Comparison of ENCODE assay signal across 26 cellular contexts in the genomic region with DNA sequence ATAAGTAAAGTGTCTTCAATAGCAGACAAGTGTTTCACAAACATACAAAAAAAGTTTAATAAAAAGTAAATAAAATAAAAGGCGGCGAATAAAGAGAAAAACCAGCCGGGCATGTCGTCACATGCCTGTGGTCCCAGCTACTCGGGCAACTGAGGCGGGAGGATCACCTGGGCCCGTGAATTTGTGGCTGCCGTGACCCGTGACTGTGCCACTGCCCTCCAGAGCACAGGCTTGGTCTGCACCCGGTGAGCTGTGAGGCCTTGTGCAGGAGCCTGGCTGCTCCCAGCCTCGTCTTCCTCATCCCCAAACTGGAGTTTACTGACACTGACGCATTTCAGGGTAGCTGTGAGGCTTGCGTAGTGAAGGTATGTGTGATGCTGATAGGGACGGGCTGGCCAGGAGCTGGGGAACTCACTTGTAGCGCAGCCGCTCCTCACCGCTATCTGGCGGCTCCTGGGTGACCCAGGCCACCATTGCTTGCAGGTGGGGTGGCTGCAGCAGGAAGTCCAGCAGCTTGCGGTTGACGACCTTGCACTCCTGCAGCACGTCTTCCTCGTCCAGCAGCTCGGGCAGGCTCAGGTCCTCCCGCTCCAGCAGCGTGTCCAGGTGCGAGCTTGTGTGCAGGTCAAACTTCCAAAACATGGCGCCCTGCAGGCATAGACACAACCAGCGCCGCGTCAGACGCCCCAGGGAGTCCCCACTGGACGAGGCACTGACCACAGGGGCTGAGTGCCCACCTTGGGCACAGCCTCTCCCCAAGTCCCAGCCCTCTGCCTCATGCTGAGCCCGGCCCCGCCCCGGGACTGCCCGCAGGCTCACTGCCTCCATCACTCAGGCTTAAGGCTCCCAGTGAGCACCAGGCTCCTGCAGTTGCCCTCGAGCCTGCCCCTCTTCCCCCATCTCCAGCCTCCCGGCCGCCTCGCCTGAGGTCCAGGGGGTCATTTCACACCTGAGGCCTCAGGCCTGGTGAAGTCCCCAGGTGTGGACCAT. TPM values are rescaled to one million over a fixed set of nuclear protein-coding genes. Genes with fewer than 3 reads are reported as not detected.
A peak's percentile ranks its signal among the peaks of the same experiment; 100 is the strongest.
DNase-seq lines count a peak whose midpoint lies in the region; ATAC-seq and TF ChIP-seq lines count a peak whose summit lies in the region.
"Had no signal": no experiment of that assay in that cellular context is flagged by ENCODE, and none has a peak within 500 bp of the region (broad histone marks: within the 10 kb centered on the region; RNA-seq: fewer than 3 reads in every experiment).

No MANE protein-coding gene starts in this region.

- H3K4me3 Mint-ChIP-seq in chondrocyte (ENCODE audit: unreplicated experiment) (no peak overlapping the region), glutamatergic neuron (ENCODE audit: unreplicated experiment) (no peak overlapping the region)
- no peak overlapping the region for H3K4me3 Mint-ChIP-seq in activated CD4-positive, alpha-beta T cell treated with anti-CD3 and anti-CD28 coated beads, Interleukin-2, amount 10 ng/mL, durations not matched to agents 24 days and 14 days
- H3K4me3 Mint-ChIP-seq: activated CD4-positive, alpha-beta T cell treated with anti-CD3 and anti-CD28 coated beads for 36 hours; central memory CD8-positive, alpha-beta T cell; immature natural killer cell; natural killer cell treated with Interleukin-12 subunit alpha and Interleukin-12 subunit beta and Interleukin-15 and Interleukin-18, amount 100 ng/mL, for 72 hours; type B pancreatic cell had no signal

- H4K20me1 ChIP-seq in BLaER1 treated with 17β-estradiol and CSF1 and Interleukin-3, amounts not matched to agents 10 nM and 100 nM: peaks cover 96 to 100% (median 100%) of the 10 kb centered on the region in 11 experiments
- H4K20me1 ChIP-seq in HCT116 (ENCODE audit: insufficient read depth): no peaks in the 10 kb centered on the region

- ATAC-seq in HCT116: no peak
- ATAC-seq in HG02884 (IDR thresholded peaks at IDR 0.05; ENCODE audit: unreplicated experiment): no peak
- ATAC-seq: activated CD4-positive, alpha-beta T cell treated with anti-CD3 and anti-CD28 coated beads for 36 hours; left lobe of liver; natural killer cell treated with Interleukin-12 subunit alpha and Interleukin-12 subunit beta and Interleukin-15 and Interleukin-18, amount 100 ng/mL, for 72 hours had no signal

- no peaks in the 10 kb centered on the region for H3K9me3 ChIP-seq in BLaER1 treated with 17β-estradiol and CSF1 and Interleukin-3, amounts not matched to agents 10 nM and 100 nM (replicated peaks in 1 of 11)
- H3K9me3 ChIP-seq in HCT116 (ENCODE audit: control insufficient read depth in 1 of 2, insufficient read depth in 1 of 2, low read depth in 1 of 2, low read length in 2 of 2) (no peaks in the 10 kb centered on the region), mucosa of stomach (ENCODE audit: control insufficient read depth, low read length) (no peaks in the 10 kb centered on the region)
- H3K9me3 ChIP-seq: MG63 had no signal

- H3K9ac ChIP-seq in BLaER1 treated with 17β-estradiol and CSF1 and Interleukin-3, amounts not matched to agents 10 nM and 100 nM: peak overlapping the region in 5 of 11 experiments; percentile 19 to 54 (median 29); a peak in 7 of 22 replicates
- H3K9ac ChIP-seq in HCT116 (ENCODE audit: low read length) (no peak overlapping the region), mucosa of stomach (ENCODE audit: low read length) (peak overlapping the region; percentile 37)
- H3K9ac ChIP-seq: parathyroid adenoma had no signal

- TF ChIP-seq POLR2A in HCT116 (IDR thresholded peaks at IDR 0.05; ENCODE audit: borderline replicate concordance, extremely low read depth, insufficient read depth, insufficient read length): no peak

- no peak for TF ChIP-seq RAD21 in HCT116 (IDR thresholded peaks at IDR 0.05; ENCODE audit: low read depth)

- RAD21 ChIA-PET in HCT116 (lab: Charles Lee; ENCODE audit: low non-redundant PET in 1 of 2, low total read pairs in 2 of 2, uncharacterized antibody in 2 of 2, unreplicated experiment in 2 of 2): no interaction called here

- H3K4me2 ChIP-seq in BLaER1 treated with 17β-estradiol and CSF1 and Interleukin-3, amounts not matched to agents 10 nM and 100 nM: peak overlapping the region; percentile 57 to 100 (median 99); a peak in 19 of 22 replicates
- no peak overlapping the region for H3K4me2 ChIP-seq in HCT116 (ENCODE audit: low read length)

- no peaks in the 10 kb centered on the region for H3K27me3 ChIP-seq in BLaER1 treated with 17β-estradiol and CSF1 and Interleukin-3, amounts not matched to agents 10 nM and 100 nM
- H3K27me3 ChIP-seq in HCT116 (ENCODE audit: insufficient read depth, low read length): no peaks in the 10 kb centered on the region
- H3K27me3 ChIP-seq in mucosa of stomach (ENCODE audit: control insufficient read depth, insufficient read depth, low read length): no peaks in the 10 kb centered on the region
- H3K27me3 ChIP-seq: MG63 had no signal

- POLR2A ChIA-PET in HCT116 (lab: Charles Lee): no interaction called here

- TF ChIP-seq CTCF in HCT116 (IDR thresholded peaks at IDR 0.05 in 2 of 3, conservative IDR thresholded peaks at IDR 0.05 in 1 of 3; ENCODE audit: borderline replicate concordance in 1 of 3, insufficient read depth in 1 of 3, low read depth in 2 of 3, low read length in 2 of 3) (no peak), chondrocyte (IDR thresholded peaks at IDR 0.05) (no peak), glutamatergic neuron (IDR thresholded peaks at IDR 0.05; ENCODE audit: partially characterized antibody, unreplicated experiment) (no peak)

- H3K9me3 Mint-ChIP-seq in chondrocyte (ENCODE audit: low read depth) (no peaks in the 10 kb centered on the region), glutamatergic neuron (ENCODE audit: unreplicated experiment) (peaks cover 5% of the 10 kb centered on the region)
- H3K9me3 Mint-ChIP-seq in activated CD4-positive, alpha-beta T cell treated with anti-CD3 and anti-CD28 coated beads, Interleukin-2, amount 10 ng/mL, durations not matched to agents 24 days and 14 days: no peaks in the 10 kb centered on the region
- H3K9me3 Mint-ChIP-seq: central memory CD8-positive, alpha-beta T cell; immature natural killer cell; natural killer cell treated with Interleukin-12 subunit alpha and Interleukin-12 subunit beta and Interleukin-15 and Interleukin-18, amount 100 ng/mL, for 72 hours; type B pancreatic cell had no signal

- H3K4me1 Mint-ChIP-seq in chondrocyte (ENCODE audit: low read depth) (peaks cover 18% of the 10 kb centered on the region), glutamatergic neuron (ENCODE audit: low read depth, unreplicated experiment) (peaks cover 26% of the 10 kb centered on the region)
- H3K4me1 Mint-ChIP-seq in activated CD4-positive, alpha-beta T cell treated with anti-CD3 and anti-CD28 coated beads, Interleukin-2, amount 10 ng/mL, durations not matched to agents 24 days and 14 days: peaks cover 22% of the 10 kb centered on the region

- H3K27ac Mint-ChIP-seq in chondrocyte (ENCODE audit: unreplicated experiment): no peak overlapping the region
- H3K27ac Mint-ChIP-seq in glutamatergic neuron (ENCODE audit: unreplicated experiment): no peak overlapping the region
- H3K27ac Mint-ChIP-seq in activated CD4-positive, alpha-beta T cell treated with anti-CD3 and anti-CD28 coated beads, Interleukin-2, amount 10 ng/mL, durations not matched to agents 24 days and 14 days: no peak overlapping the region
- H3K27ac Mint-ChIP-seq: activated CD4-positive, alpha-beta T cell treated with anti-CD3 and anti-CD28 coated beads for 36 hours; immature natural killer cell; natural killer cell treated with Interleukin-12 subunit alpha and Interleukin-12 subunit beta and Interleukin-15 and Interleukin-18, amount 100 ng/mL, for 72 hours had no signal

- BruUV-seq in HCT116 (replicated peaks; lab: Mats Ljungman, UMichigan): no TSS peak

- CTCF ChIA-PET in HCT116 (lab: Charles Lee): no interaction called here

- DNase-seq in HCT116 (ENCODE audit: low read depth, low spot score) (no peak), chondrocyte (ENCODE audit: low spot score) (peak; percentile 92), glutamatergic neuron (no peak)
- no peak for DNase-seq in activated CD4-positive, alpha-beta T cell treated with anti-CD3 and anti-CD28 coated beads, Interleukin-2, amount 10 ng/mL, durations not matched to agents 24 days and 14 days
- DNase-seq: activated CD4-positive, alpha-beta T cell treated with anti-CD3 and anti-CD28 coated beads for 36 hours; activated gamma-delta T cell treated with Interleukin-2 at 50 U/mL for 16 hours; activated T-cell treated with anti-CD3 and anti-CD28 coated beads, Interleukin-2, amount 50 U/mL, for 1 hour; DND-41; hypothalamus; immature natural killer cell; MG63; midbrain; NCI-H2029 treated with DMSO at 0.1 percent for 48 hours; NCI-H2227 treated with DMSO at 0.1 percent for 48 hours; NCI-H748 treated with DMSO at 0.1 percent for 48 hours; T-helper 2 cell had no signal

- peaks cover 49 to 54% (median 51%) of the 10 kb centered on the region in 10 experiments for H3K4me1 ChIP-seq in BLaER1 treated with 17β-estradiol and CSF1 and Interleukin-3, amounts not matched to agents 10 nM and 100 nM
- H3K4me1 ChIP-seq in HCT116 (ENCODE audit: control insufficient read depth in 1 of 2, insufficient read depth in 2 of 2, low read length in 2 of 2): no peaks in the 10 kb centered on the region
- H3K4me1 ChIP-seq in mucosa of stomach (ENCODE audit: control insufficient read depth, insufficient read depth, low read length): peaks cover 45% of the 10 kb centered on the region

- H3K36me3 ChIP-seq in BLaER1 treated with 17β-estradiol and CSF1 and Interleukin-3, amounts not matched to agents 10 nM and 100 nM: peaks cover 61 to 97% (median 88%) of the 10 kb centered on the region in 11 experiments
- H3K36me3 ChIP-seq in HCT116 (ENCODE audit: control insufficient read depth in 1 of 2, insufficient read depth in 2 of 2, low read length in 2 of 2): peaks cover 25 to 29% of the 10 kb centered on the region in 2 experiments
- peaks cover 4% of the 10 kb centered on the region for H3K36me3 ChIP-seq in mucosa of stomach (ENCODE audit: control insufficient read depth, insufficient read depth, low read length)

- peaks cover 61% of the 10 kb centered on the region for H3K79me2 ChIP-seq in HCT116 (ENCODE audit: insufficient read depth, low read length)

- no peaks in the 10 kb centered on the region for H3K9me2 ChIP-seq in HCT116 (ENCODE audit: insufficient read depth)

- peak overlapping the region in 7 of 11 experiments; percentile 30 to 77 (median 43); a peak in 9 of 22 replicates for H3K27ac ChIP-seq in BLaER1 treated with 17β-estradiol and CSF1 and Interleukin-3, amounts not matched to agents 10 nM and 100 nM
- H3K27ac ChIP-seq in HCT116 (ENCODE audit: low read depth, low read length): peak overlapping the region; percentile 22; the same call in 1 of the 2 replicates
- H3K27ac ChIP-seq: C4-2B, parathyroid adenoma had no signal

- intact Hi-C loops in HCT116 (cut with micrococcal nuclease): no loop called here
- intact Hi-C loops in activated CD4-positive, alpha-beta T cell treated with anti-CD3 and anti-CD28 coated beads, Interleukin-2, amount 10 ng/mL, durations not matched to agents 24 days and 14 days (cut with micrococcal nuclease): no loop called here

- peaks cover 9% of the 10 kb centered on the region for H3K36me3 Mint-ChIP-seq in chondrocyte (ENCODE audit: low read depth)
- no peaks in the 10 kb centered on the region for H3K36me3 Mint-ChIP-seq in glutamatergic neuron (ENCODE audit: unreplicated experiment)
- H3K36me3 Mint-ChIP-seq in activated CD4-positive, alpha-beta T cell treated with anti-CD3 and anti-CD28 coated beads, Interleukin-2, amount 10 ng/mL, durations not matched to agents 24 days and 14 days (ENCODE audit: low read depth): peaks cover 37% of the 10 kb centered on the region

- H3K27me3 Mint-ChIP-seq in chondrocyte (ENCODE audit: low read depth): no peaks in the 10 kb centered on the region
- H3K27me3 Mint-ChIP-seq in glutamatergic neuron (ENCODE audit: unreplicated experiment): peaks cover 12% of the 10 kb centered on the region
- H3K27me3 Mint-ChIP-seq in activated CD4-positive, alpha-beta T cell treated with anti-CD3 and anti-CD28 coated beads, Interleukin-2, amount 10 ng/mL, durations not matched to agents 24 days and 14 days: no peaks in the 10 kb centered on the region
- H3K27me3 Mint-ChIP-seq: activated CD4-positive, alpha-beta T cell treated with anti-CD3 and anti-CD28 coated beads for 36 hours; central memory CD8-positive, alpha-beta T cell; natural killer cell treated with Interleukin-12 subunit alpha and Interleukin-12 subunit beta and Interleukin-15 and Interleukin-18, amount 100 ng/mL, for 72 hours; type B pancreatic cell had no signal

- H3K4me3 ChIP-seq in BLaER1 treated with 17β-estradiol and CSF1 and Interleukin-3, amounts not matched to agents 10 nM and 100 nM: no peak overlapping the region
- H3K4me3 ChIP-seq in HCT116 (replicated peaks in 1 of 2; ENCODE audit: low read depth in 1 of 2, low read length in 2 of 2) (no peak overlapping the region), mucosa of stomach (ENCODE audit: low read length) (no peak overlapping the region)
- H3K4me3 ChIP-seq: MG63 had no signal

- H2AFZ ChIP-seq in HCT116 (ENCODE audit: low read depth, low read length, poor library complexity, severe bottlenecking): no peak overlapping the region
- H2AFZ ChIP-seq: parathyroid adenoma had no signal

RNA-seq across cellular contexts. Expression of gene PPP6R1, which starts 12.1 kb away (rescaled TPM):
- 96.7 TPM for total RNA-seq in HCT116 (2021; ENCODE audit: unreplicated experiment)
- 67.9 and 75.2 TPM in 2 replicates for polyA plus RNA-seq in HCT116 (2012)
- total RNA-seq in chondrocyte: 47.6 to 58.4 TPM (median 49.9 TPM) in 3 replicates
- 82.3 TPM for total RNA-seq in glutamatergic neuron (ENCODE audit: unreplicated experiment)
- total RNA-seq in activated CD4-positive, alpha-beta T cell treated with anti-CD3 and anti-CD28 coated beads, Interleukin-2, amount 10 ng/mL, durations not matched to agents 24 days and 14 days: 196 and 216 TPM in 2 replicates

RNA-seq across cellular contexts. Expression of gene TMEM86B, which starts 18.2 kb away (rescaled TPM):
- total RNA-seq in HCT116 (2021; ENCODE audit: unreplicated experiment) (10.6 TPM), chondrocyte (1.4 to 1.5 TPM (median 1.4 TPM) in 3 replicates), glutamatergic neuron (ENCODE audit: unreplicated experiment) (7.6 TPM)
- polyA plus RNA-seq in HCT116 (2012): 6.4 and 7.6 TPM in 2 replicates
- total RNA-seq in activated CD4-positive, alpha-beta T cell treated with anti-CD3 and anti-CD28 coated beads, Interleukin-2, amount 10 ng/mL, durations not matched to agents 24 days and 14 days: 6.8 and 7.7 TPM in 2 replicates

RNA-seq across cellular contexts. Expression of gene HSPBP1, which starts 33.2 kb away (rescaled TPM):
- total RNA-seq in HCT116 (2021; ENCODE audit: unreplicated experiment): 63.0 TPM
- polyA plus RNA-seq in HCT116 (2012): 49.1 and 50.2 TPM in 2 replicates
- 22.7 to 30.3 TPM (median 24.2 TPM) in 3 replicates for total RNA-seq in chondrocyte
- total RNA-seq in glutamatergic neuron (ENCODE audit: unreplicated experiment): 41.5 TPM
- total RNA-seq in activated CD4-positive, alpha-beta T cell treated with anti-CD3 and anti-CD28 coated beads, Interleukin-2, amount 10 ng/mL, durations not matched to agents 24 days and 14 days: 63.9 and 68.3 TPM in 2 replicates

RNA-seq across cellular contexts. Expression of gene BRSK1, which starts 37.0 kb away (rescaled TPM):
- total RNA-seq in HCT116 (2021; ENCODE audit: unreplicated experiment): 33.3 TPM
- polyA plus RNA-seq in HCT116 (2012): 37.7 and 47.8 TPM in 2 replicates
- 14.0 to 15.9 TPM (median 15.3 TPM) in 3 replicates for total RNA-seq in chondrocyte
- 223 TPM for total RNA-seq in glutamatergic neuron (ENCODE audit: unreplicated experiment)
- total RNA-seq in activated CD4-positive, alpha-beta T cell treated with anti-CD3 and anti-CD28 coated beads, Interleukin-2, amount 10 ng/mL, durations not matched to agents 24 days and 14 days: 5.9 and 7.9 TPM in 2 replicates
- polyA plus RNA-seq: immature natural killer cell had no signal

RNA-seq across cellular contexts. Expression of gene PTPRH, which starts 37.5 kb away (rescaled TPM):
- total RNA-seq in HCT116 (2021; ENCODE audit: unreplicated experiment): 15.9 TPM
- 25.5 and 27.0 TPM in 2 replicates for polyA plus RNA-seq in HCT116 (2012)
- total RNA-seq in chondrocyte: 0.42 to 0.54 TPM in 2 of 3 replicates, not detected in the other
- 7.4 TPM for total RNA-seq in glutamatergic neuron (ENCODE audit: unreplicated experiment)
- total RNA-seq in activated CD4-positive, alpha-beta T cell treated with anti-CD3 and anti-CD28 coated beads, Interleukin-2, amount 10 ng/mL, durations not matched to agents 24 days and 14 days: not detected in 2 replicates
- total RNA-seq: activated CD4-positive, alpha-beta T cell treated with anti-CD3 and anti-CD28 coated beads for 36 hours; activated CD8-positive, alpha-beta memory T cell treated with anti-CD3 and anti-CD28 coated beads for 36 hours had no signal
- polyA plus RNA-seq: immature natural killer cell had no signal
